Comparison of ENCODE assay signal across 18 cellular contexts in genomic region chr2:106261871-106262321, GRCh38.
DNase-seq lines count a peak whose midpoint lies in the region; ATAC-seq, FAIRE-seq and TF ChIP-seq lines count a peak whose summit lies in the region.
"Had no signal": no experiment of that assay in that cellular context is flagged by ENCODE, and none has a peak within 500 bp of the region (broad histone marks: within the 10 kb centered on the region; RNA-seq: fewer than 3 reads in every experiment).

No MANE protein-coding gene starts in this region.

- DNase-seq in activated naive CD4-positive, alpha-beta T cell treated with anti-CD3 and anti-CD28 coated beads, Interleukin-2, amount 10 ng/mL, durations not matched to agents 7 days and 5 days: no peak
- no peak for DNase-seq in activated naive CD4-positive, alpha-beta T cell treated with anti-CD3 and anti-CD28 coated beads, Interleukin-2, amount 50 U/mL, for 16 hours
- DNase-seq in HepG2 (ENCODE audit: low spot score): no peak
- no peak for DNase-seq in spleen
- no peak for DNase-seq in stimulated activated naive CD4-positive, alpha-beta T cell (lab: John Stamatoyannopoulos, UW)
- no peak for DNase-seq in glutamatergic neuron
- no peak for DNase-seq in NCI-H1092 treated with DMSO at 0.1 percent for 48 hours (lab: John Stamatoyannopoulos, UW)
- DNase-seq: Caco-2; DMS53; NCI-H146; NCI-H226; NCI-H526 treated with DMSO at 0.1 percent for 48 hours; NK-92 treated with Interleukin-12 subunit alpha and Interleukin-12 subunit beta, amount 100 ng/mL, for 24 hours had no signal

- WGBS in HepG2 (ENCODE audit: low lambda C conversion rate): 51% methylated on average over 6 of the region's 6 CpGs
- 53 to 72% (median 60%) methylated on average over 6 of the region's 6 CpGs for WGBS in spleen, 5 donors

- TF ChIP-seq EP300 in HepG2 (IDR thresholded peaks at IDR 0.05; ENCODE audit: low read depth in 2 of 2, low read length in 2 of 2) (no peak), HepG2 (CRISPR knock-in tag; IDR thresholded peaks at IDR 0.05; ENCODE audit: borderline replicate concordance) (no peak)

- 0 out of 2 replicates have a peak overlapping the region, but pooled peaks have one; percentile 1 for H3K4me2 ChIP-seq in HepG2 (ENCODE audit: low read depth, low read length)
- H3K4me2 ChIP-seq: A549 had no signal

- H3K4me1 ChIP-seq in HepG2 (ENCODE audit: insufficient read depth, low read length) (peaks cover 31% of the 10 kb centered on the region), spleen (no peaks in the 10 kb centered on the region)
- H3K4me1 ChIP-seq: A549, Caco-2 had no signal

- BruUV-seq in HepG2 (replicated peaks; lab: Mats Ljungman, UMichigan): no TSS peak

- H3K79me2 ChIP-seq in HepG2 (ENCODE audit: insufficient read depth, low read length): no peaks in the 10 kb centered on the region

- H3K27ac ChIP-seq in HepG2 (ENCODE audit: extremely low read length, insufficient read depth, low read length) (no peak overlapping the region), spleen (peak overlapping the region in 5 of 8 donors; percentile 0 to 40 (median 9))
- H3K27ac ChIP-seq: A549 had no signal

- POLR2A ChIA-PET in HepG2 (lab: Yijun Ruan, JAX): no interaction called here

- H3K36me3 Mint-ChIP-seq in activated naive CD4-positive, alpha-beta T cell treated with anti-CD3 and anti-CD28 coated beads, Interleukin-2, amount 10 ng/mL, durations not matched to agents 7 days and 5 days: no peaks in the 10 kb centered on the region
- H3K36me3 Mint-ChIP-seq in activated T-helper 17 cell treated with anti-CD3 and anti-CD28 coated beads, Interleukin-2, amount 50 U/mL, for 72 hours (ENCODE audit: low read depth): no peaks in the 10 kb centered on the region
- no peaks in the 10 kb centered on the region for H3K36me3 Mint-ChIP-seq in glutamatergic neuron (ENCODE audit: unreplicated experiment)

- H3K4me1 Mint-ChIP-seq in activated naive CD4-positive, alpha-beta T cell treated with anti-CD3 and anti-CD28 coated beads, Interleukin-2, amount 10 ng/mL, durations not matched to agents 7 days and 5 days: peaks cover 2% of the 10 kb centered on the region
- no peaks in the 10 kb centered on the region for H3K4me1 Mint-ChIP-seq in activated T-helper 17 cell treated with anti-CD3 and anti-CD28 coated beads, Interleukin-2, amount 50 U/mL, for 72 hours
- H3K4me1 Mint-ChIP-seq in glutamatergic neuron (ENCODE audit: low read depth, unreplicated experiment): no peaks in the 10 kb centered on the region

- TF ChIP-seq CTCF in HepG2 (CRISPR knock-in tag; IDR thresholded peaks at IDR 0.05) (no peak), spleen (IDR thresholded peaks at IDR 0.05 in 8 of 11, conservative IDR thresholded peaks at IDR 0.05 in 3 of 11) (no peak), glutamatergic neuron (IDR thresholded peaks at IDR 0.05; ENCODE audit: partially characterized antibody, unreplicated experiment) (no peak)

- H3K9me3 ChIP-seq in HepG2 (ENCODE audit: low read length): no peaks in the 10 kb centered on the region
- H3K9me3 ChIP-seq in spleen: no peaks in the 10 kb centered on the region
- H3K9me3 ChIP-seq: A549, Caco-2 had no signal

- H3K4me3 ChIP-seq in HepG2 (replicated peaks in 1 of 3; ENCODE audit: insufficient read depth in 1 of 3, low read depth in 2 of 3, low read length in 3 of 3): no peak overlapping the region
- H3K4me3 ChIP-seq in spleen: no peak overlapping the region
- H3K4me3 ChIP-seq: A549, GM12878 had no signal

- no peaks in the 10 kb centered on the region for H3K9me3 Mint-ChIP-seq in activated naive CD4-positive, alpha-beta T cell treated with anti-CD3 and anti-CD28 coated beads, Interleukin-2, amount 10 ng/mL, durations not matched to agents 7 days and 5 days
- no peaks in the 10 kb centered on the region for H3K9me3 Mint-ChIP-seq in activated T-helper 17 cell treated with anti-CD3 and anti-CD28 coated beads, Interleukin-2, amount 50 U/mL, for 72 hours
- peaks cover 2% of the 10 kb centered on the region for H3K9me3 Mint-ChIP-seq in glutamatergic neuron (ENCODE audit: unreplicated experiment)

- H3K36me3 ChIP-seq in HepG2 (replicated peaks in 1 of 2; ENCODE audit: control insufficient read depth in 1 of 2, insufficient read depth in 2 of 2, low read length in 2 of 2): no peaks in the 10 kb centered on the region
- no peaks in the 10 kb centered on the region for H3K36me3 ChIP-seq in spleen

- no peak overlapping the region for H3K9ac ChIP-seq in HepG2 (ENCODE audit: insufficient read depth, low read depth, low read length)

- intact Hi-C loops in HepG2 (cut with micrococcal nuclease; ENCODE audit: unreplicated experiment) (no loop called here), spleen (cut with DNase I; ENCODE audit: low total_unique reads) (no loop called here)

- in situ Hi-C loops in HepG2 (cut with HindIII; ENCODE audit: extremely low pct_ligation_motif_present, low pct_unique_long_range_greater_than_20kb): no loop called here

- no peaks in the 10 kb centered on the region for H3K27me3 ChIP-seq in HepG2 (ENCODE audit: control insufficient read depth in 1 of 2, insufficient read depth in 2 of 2, low read length in 2 of 2)
- no peaks in the 10 kb centered on the region for H3K27me3 ChIP-seq in spleen (replicated peaks in 1 of 7)

- TF ChIP-seq RAD21 in HepG2 (CRISPR knock-in tag; IDR thresholded peaks at IDR 0.05): no peak

- H3K4me3 Mint-ChIP-seq in activated naive CD4-positive, alpha-beta T cell treated with anti-CD3 and anti-CD28 coated beads, Interleukin-2, amount 10 ng/mL, durations not matched to agents 7 days and 5 days: peak overlapping the region; percentile 49
- no peak overlapping the region for H3K4me3 Mint-ChIP-seq in activated T-helper 17 cell treated with anti-CD3 and anti-CD28 coated beads, Interleukin-2, amount 50 U/mL, for 72 hours
- no peak overlapping the region for H3K4me3 Mint-ChIP-seq in glutamatergic neuron (ENCODE audit: unreplicated experiment)

- no peak for TF ChIP-seq POLR2A in HepG2 (IDR thresholded peaks at IDR 0.05; ENCODE audit: insufficient read depth in 1 of 2, low read depth in 2 of 2, low read length in 2 of 2)
- TF ChIP-seq POLR2A in spleen (IDR thresholded peaks at IDR 0.05): no peak

- no peak overlapping the region for H2AFZ ChIP-seq in HepG2 (ENCODE audit: low read length)

- H4K20me1 ChIP-seq in HepG2 (ENCODE audit: insufficient read depth, low read length): no peaks in the 10 kb centered on the region

- CTCF ChIA-PET in activated naive CD4-positive, alpha-beta T cell treated with anti-CD3 and anti-CD28 coated beads, Interleukin-2, amount 10 ng/mL, durations not matched to agents 7 days and 5 days (lab: Charles Lee): no interaction called here
- CTCF ChIA-PET in HepG2 (lab: Yijun Ruan, JAX; ENCODE audit: low intra/inter-chr PET ratio, low total read pairs): no interaction called here

- ATAC-seq in activated T-helper 17 cell treated with anti-CD3 and anti-CD28 coated beads, Interleukin-2, amount 50 U/mL, for 72 hours (replicated peaks): no peak
- ATAC-seq in HepG2: peak; percentile 28
- ATAC-seq: A549, GM12878, HCT116 had no signal

- peaks cover 9% of the 10 kb centered on the region for H3K27me3 Mint-ChIP-seq in activated naive CD4-positive, alpha-beta T cell treated with anti-CD3 and anti-CD28 coated beads, Interleukin-2, amount 10 ng/mL, durations not matched to agents 7 days and 5 days
- H3K27me3 Mint-ChIP-seq in activated T-helper 17 cell treated with anti-CD3 and anti-CD28 coated beads, Interleukin-2, amount 50 U/mL, for 72 hours: no peaks in the 10 kb centered on the region
- H3K27me3 Mint-ChIP-seq in glutamatergic neuron (ENCODE audit: unreplicated experiment): no peaks in the 10 kb centered on the region

- H3K27ac Mint-ChIP-seq in activated naive CD4-positive, alpha-beta T cell treated with anti-CD3 and anti-CD28 coated beads, Interleukin-2, amount 10 ng/mL, durations not matched to agents 7 days and 5 days: no peak overlapping the region
- H3K27ac Mint-ChIP-seq in activated T-helper 17 cell treated with anti-CD3 and anti-CD28 coated beads, Interleukin-2, amount 50 U/mL, for 72 hours: peak overlapping the region; percentile 62
- no peak overlapping the region for H3K27ac Mint-ChIP-seq in glutamatergic neuron (ENCODE audit: unreplicated experiment)

- no peak for FAIRE-seq in HepG2 (lab: Jason Lieb, UNC)
- FAIRE-seq: A549, GM12878, GM19239 had no signal

TF ChIP-seq in HepG2, 621 proteins besides CTCF, POLR2A, EP300 and RAD21:
- TF ChIP-seq PTBP1 (IDR thresholded peaks at IDR 0.05; ENCODE audit: low read depth, low read length, poor library complexity, severe bottlenecking): no peak
- no peak for TF ChIP-seq ZNF780A (CRISPR knock-in tag; IDR thresholded peaks at IDR 0.05)
- peak; percentile 33 for TF ChIP-seq ZNF687 (CRISPR knock-in tag; IDR thresholded peaks at IDR 0.05)
